In the genomic region with DNA sequence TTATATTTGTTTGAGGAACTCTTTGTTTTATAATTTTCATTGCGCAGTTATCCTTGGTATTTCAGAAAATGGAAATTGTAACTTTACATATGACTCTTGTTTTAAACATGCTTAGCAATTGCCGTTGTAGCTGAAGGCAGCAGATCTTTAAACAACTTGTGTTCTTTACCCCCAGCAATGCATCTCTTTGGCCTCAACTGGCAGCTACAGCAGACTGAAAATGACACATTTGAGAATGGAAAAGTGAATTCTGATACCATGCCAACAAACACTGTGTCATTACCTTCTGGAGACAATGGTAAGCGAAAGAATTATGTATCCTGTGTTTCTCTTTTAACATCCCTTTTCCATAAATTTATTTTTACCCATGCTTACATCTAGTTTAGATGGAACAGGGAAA, we compare ENCODE assay signal across 23 cellular contexts.
DNase-seq lines count a peak whose midpoint lies in the region; ATAC-seq and TF ChIP-seq lines count a peak whose summit lies in the region.
"Had no signal": no experiment of that assay in that cellular context is flagged by ENCODE, and none has a peak within 500 bp of the region (broad histone marks: within the 10 kb centered on the region; RNA-seq: fewer than 3 reads in every experiment).

No MANE protein-coding gene starts in this region.

- no peak overlapping the region for H3K4me3 ChIP-seq in cardiac fibroblast (replicated peaks in 1 of 2; ENCODE audit: low read depth in 2 of 2, low read length in 2 of 2)
- H3K4me3 ChIP-seq: ascending aorta, esophagus muscularis mucosa, sigmoid colon, thyroid gland had no signal

- peak; percentile 79 for DNase-seq in M059J (ENCODE audit: low read depth)
- peak; percentile 2 to 25 for DNase-seq in cardiac fibroblast (ENCODE audit: low read depth in 2 of 2)
- DNase-seq in glomerular visceral epithelial cell (ENCODE audit: extremely low spot score) = peak; percentile 43
- DNase-seq in smooth muscle cell of the brain vasculature (ENCODE audit: low read depth, low spot score) = peak; percentile 28
- DNase-seq in H4 (ENCODE audit: low spot score) = no peak
- DNase-seq in SKM-1 treated with dmso at 0.1 percent for 144 hours (lab: John Stamatoyannopoulos, UW; ENCODE audit: unreplicated experiment) = no peak
- DNase-seq: activated CD4-positive, alpha-beta memory T cell treated with anti-CD3 and anti-CD28 coated beads for 36 hours; activated CD8-positive, alpha-beta memory T cell treated with anti-CD3 and anti-CD28 coated beads, Interleukin-2, amount 50 U/mL, for 48 hours; CD4-positive, CD25-positive, alpha-beta regulatory T cell; effector memory CD8-positive, alpha-beta T cell; mammary epithelial cell; NCI-H1417 treated with DMSO at 0.1 percent for 48 hours; NCI-H510A; NK-92 treated with Interleukin-12 subunit alpha and Interleukin-12 subunit beta, amount 100 ng/mL, for 24 hours; SHP77 treated with DMSO at 0.1 percent for 48 hours; sigmoid colon; stimulated activated naive CD8-positive, alpha-beta T cell treated with anti-CD3 and anti-CD28 coated beads, Interleukin-15, amount 100 ng/mL, for 72 hours; T-cell; thyroid gland had no signal

- no peak for ATAC-seq in HG03469 (IDR thresholded peaks at IDR 0.05; ENCODE audit: unreplicated experiment)
- ATAC-seq: activated CD4-positive, CD25-positive, alpha-beta regulatory T cell treated with anti-CD3 and anti-CD28 coated beads, Interleukin-2, amount 50 U/mL, for 24 hours; effector memory CD8-positive, alpha-beta T cell; stimulated activated naive CD8-positive, alpha-beta T cell treated with anti-CD3 and anti-CD28 coated beads, Interleukin-15, amount 100 ng/mL, for 72 hours; T-cell had no signal

- no peak for TF ChIP-seq CTCF in cardiac fibroblast (IDR thresholded peaks at IDR 0.05; ENCODE audit: low read depth, low read length)

Comparison
In these comparisons a context has a peak if more than half of its experiments do, and no peak if none do; other contexts are left out.
1. DNase-seq: peak in M059J (single experiment), cardiac fibroblast (2 of 2), glomerular visceral epithelial cell (single experiment) and smooth muscle cell of the brain vasculature (single experiment); none in H4 (single experiment) and SKM-1 treated with dmso at 0.1 percent for 144 hours (single experiment).